9 cellular contexts compared by ENCODE assay signal in the genomic region with DNA sequence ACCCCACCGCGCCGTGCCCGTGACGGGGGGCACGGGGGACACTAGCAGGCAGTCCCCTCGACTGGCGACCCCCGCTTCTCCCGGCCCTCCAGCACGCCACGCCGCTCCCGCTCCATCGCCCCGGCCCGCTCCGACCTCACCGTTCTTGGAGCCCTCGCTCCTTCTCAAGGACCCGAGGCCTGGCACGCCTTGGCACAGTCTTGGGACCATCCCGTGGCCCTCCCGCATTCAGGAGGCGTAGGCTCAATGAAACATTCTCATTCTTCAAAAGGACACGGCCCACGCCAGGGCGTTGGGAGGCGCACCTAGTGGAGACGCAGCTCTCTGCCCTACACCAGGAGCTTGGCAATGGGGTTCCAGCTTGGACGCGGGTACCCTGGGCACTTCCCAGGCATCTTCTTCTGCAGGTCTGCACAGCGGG. TPM values are rescaled to one million over a fixed set of nuclear protein-coding genes. Genes with fewer than 3 reads are reported as not detected.
DNase-seq lines count a peak whose midpoint lies in the region; ATAC-seq and TF ChIP-seq lines count a peak whose summit lies in the region.
"Had no signal": no experiment of that assay in that cellular context is flagged by ENCODE, and none has a peak within 500 bp of the region (broad histone marks: within the 10 kb centered on the region; RNA-seq: fewer than 3 reads in every experiment).

No MANE protein-coding gene starts in this region.

- H3K4me2 ChIP-seq in neural cell (ENCODE audit: low read length) (no peak overlapping the region), PC-9 (no peak overlapping the region)

- no peaks in the 10 kb centered on the region for H3F3A ChIP-seq in neural cell (ENCODE audit: insufficient read depth, low read length, poor library complexity, severe bottlenecking)
- H3F3A ChIP-seq in PC-9 (ENCODE audit: insufficient read depth, low read depth): peaks cover 33% of the 10 kb centered on the region

- H4K20me1 ChIP-seq in neural cell (ENCODE audit: insufficient read depth) (no peaks in the 10 kb centered on the region), PC-9 (ENCODE audit: insufficient read depth) (peaks cover 11% of the 10 kb centered on the region)

- DNase-seq in C1 segment of cervical spinal cord (lab: John Stamatoyannopoulos, UW) (peak in 8 of 14 donors; percentile 17 to 69 (median 50)), HT-29 (ENCODE audit: low spot score) (peak; percentile 8), PC-9 (no peak), foreskin melanocyte (no peak), NCI-H2029 treated with DMSO at 0.1 percent for 48 hours (lab: John Stamatoyannopoulos, UW) (no peak), NAMALWA (ENCODE audit: low spot score) (no peak)
- no peak for DNase-seq in central memory CD8-positive, alpha-beta T cell (ENCODE audit: low spot score in 2 of 2)
- DNase-seq: stimulated activated CD4-positive, alpha-beta T cell treated with anti-CD3 and anti-CD28 coated beads, Interleukin-1b, Interleukin-23, amount 100 ng/mL, for 48 hours had no signal

- intact Hi-C loops in PC-9 (cut with micrococcal nuclease; ENCODE audit: unreplicated experiment): no loop called here

- TF ChIP-seq CTCF in neural cell (IDR thresholded peaks at IDR 0.05; ENCODE audit: poor library complexity, severe bottlenecking) (peak; percentile 19), PC-9 (conservative IDR thresholded peaks at IDR 0.05) (no peak)

- H3K79me2 ChIP-seq in neural cell (replicated peaks; ENCODE audit: insufficient read depth, low read length): peaks cover 18% of the 10 kb centered on the region
- no peaks in the 10 kb centered on the region for H3K79me2 ChIP-seq in PC-9 (ENCODE audit: low read depth)

- no peak for ATAC-seq in central memory CD8-positive, alpha-beta T cell (replicated peaks; ENCODE audit: extremely low read depth, poor library complexity, severe bottlenecking)

- CTCF ChIA-PET in PC-9 (lab: Charles Lee): no interaction called here

- no TSS peak for BruUV-seq in PC-9 (replicated peaks; lab: Mats Ljungman, UMichigan)

- H3K36me3 Mint-ChIP-seq in central memory CD8-positive, alpha-beta T cell (ENCODE audit: insufficient read depth): peaks cover 14% of the 10 kb centered on the region

- H3K9me2 ChIP-seq in neural cell (ENCODE audit: insufficient read depth, low read length) (no peaks in the 10 kb centered on the region), PC-9 (ENCODE audit: insufficient read depth) (no peaks in the 10 kb centered on the region)

- H2AFZ ChIP-seq in neural cell (ENCODE audit: low read depth, low read length): no peak overlapping the region
- H2AFZ ChIP-seq in PC-9: no peak overlapping the region

- H3K4me1 ChIP-seq in PC-9 (replicated peaks; ENCODE audit: insufficient read depth): no peaks in the 10 kb centered on the region

- H3K27ac ChIP-seq in neural cell (ENCODE audit: low read length) (no peak overlapping the region), PC-9 (no peak overlapping the region)

- no peaks in the 10 kb centered on the region for H3K9me3 Mint-ChIP-seq in central memory CD8-positive, alpha-beta T cell

- H3K4me3 ChIP-seq in neural cell (ENCODE audit: low read length) (peak overlapping the region; percentile 61), PC-9 (no peak overlapping the region)

- peak overlapping the region; percentile 76 for H3K4me3 Mint-ChIP-seq in central memory CD8-positive, alpha-beta T cell

- peaks cover 39% of the 10 kb centered on the region for H3K27me3 Mint-ChIP-seq in central memory CD8-positive, alpha-beta T cell

- H3K4me1 Mint-ChIP-seq in central memory CD8-positive, alpha-beta T cell: peaks cover 17% of the 10 kb centered on the region

- H3K9me3 ChIP-seq in neural cell (ENCODE audit: low read length) (no peaks in the 10 kb centered on the region), PC-9 (ENCODE audit: insufficient read depth, low read depth) (no peaks in the 10 kb centered on the region)

- H3K9ac ChIP-seq in neural cell (ENCODE audit: low read length): peak overlapping the region; percentile 49

- TF ChIP-seq RAD21 in neural cell (conservative IDR thresholded peaks at IDR 0.05): no peak

- no peaks in the 10 kb centered on the region for H3K27me3 ChIP-seq in neural cell (ENCODE audit: insufficient read depth, low read depth, low read length)
- no peaks in the 10 kb centered on the region for H3K27me3 ChIP-seq in PC-9 (ENCODE audit: insufficient read depth, low read depth)

- H3K36me3 ChIP-seq in neural cell (ENCODE audit: insufficient read depth, low read length): no peaks in the 10 kb centered on the region
- H3K36me3 ChIP-seq in PC-9 (ENCODE audit: low read depth): peaks cover 8% of the 10 kb centered on the region

- no peak overlapping the region for H3K27ac Mint-ChIP-seq in central memory CD8-positive, alpha-beta T cell (ENCODE audit: low read depth)

- TF ChIP-seq EP300 in neural cell (conservative IDR thresholded peaks at IDR 0.05; ENCODE audit: poor library complexity, severe bottlenecking): no peak

- POLR2A ChIA-PET in PC-9 (lab: Charles Lee; ENCODE audit: unreplicated experiment): interaction anchor here (0.6 kb wide), 1 partner anchor 325 kb away, joined by 4 read pairs; no protein-coding TSS in a partner anchor

TF ChIP-seq in neural cell, 6 proteins besides CTCF, POLR2A, EP300 and RAD21:
- no peak for TF ChIP-seq EZH2 (IDR thresholded peaks at IDR 0.05; ENCODE audit: borderline replicate concordance, insufficient read depth, low read length, poor library complexity, severe bottlenecking)
- TF ChIP-seq TAF1 (IDR thresholded peaks at IDR 0.05; ENCODE audit: low read depth): no peak
- TF ChIP-seq POLR2AphosphoS5 (IDR thresholded peaks at IDR 0.05): no peak
- TF ChIP-seq, protein P1, sequence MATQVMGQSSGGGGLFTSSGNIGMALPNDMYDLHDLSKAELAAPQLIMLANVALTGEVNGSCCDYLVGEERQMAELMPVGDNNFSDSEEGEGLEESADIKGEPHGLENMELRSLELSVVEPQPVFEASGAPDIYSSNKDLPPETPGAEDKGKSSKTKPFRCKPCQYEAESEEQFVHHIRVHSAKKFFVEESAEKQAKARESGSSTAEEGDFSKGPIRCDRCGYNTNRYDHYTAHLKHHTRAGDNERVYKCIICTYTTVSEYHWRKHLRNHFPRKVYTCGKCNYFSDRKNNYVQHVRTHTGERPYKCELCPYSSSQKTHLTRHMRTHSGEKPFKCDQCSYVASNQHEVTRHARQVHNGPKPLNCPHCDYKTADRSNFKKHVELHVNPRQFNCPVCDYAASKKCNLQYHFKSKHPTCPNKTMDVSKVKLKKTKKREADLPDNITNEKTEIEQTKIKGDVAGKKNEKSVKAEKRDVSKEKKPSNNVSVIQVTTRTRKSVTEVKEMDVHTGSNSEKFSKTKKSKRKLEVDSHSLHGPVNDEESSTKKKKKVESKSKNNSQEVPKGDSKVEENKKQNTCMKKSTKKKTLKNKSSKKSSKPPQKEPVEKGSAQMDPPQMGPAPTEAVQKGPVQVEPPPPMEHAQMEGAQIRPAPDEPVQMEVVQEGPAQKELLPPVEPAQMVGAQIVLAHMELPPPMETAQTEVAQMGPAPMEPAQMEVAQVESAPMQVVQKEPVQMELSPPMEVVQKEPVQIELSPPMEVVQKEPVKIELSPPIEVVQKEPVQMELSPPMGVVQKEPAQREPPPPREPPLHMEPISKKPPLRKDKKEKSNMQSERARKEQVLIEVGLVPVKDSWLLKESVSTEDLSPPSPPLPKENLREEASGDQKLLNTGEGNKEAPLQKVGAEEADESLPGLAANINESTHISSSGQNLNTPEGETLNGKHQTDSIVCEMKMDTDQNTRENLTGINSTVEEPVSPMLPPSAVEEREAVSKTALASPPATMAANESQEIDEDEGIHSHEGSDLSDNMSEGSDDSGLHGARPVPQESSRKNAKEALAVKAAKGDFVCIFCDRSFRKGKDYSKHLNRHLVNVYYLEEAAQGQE (IDR thresholded peaks at IDR 0.05; ENCODE audit: borderline replicate concordance): no peak
- no peak for TF ChIP-seq MXI1 (conservative IDR thresholded peaks at IDR 0.05; ENCODE audit: poor library complexity, severe bottlenecking)
- TF ChIP-seq SMC3 (conservative IDR thresholded peaks at IDR 0.05; ENCODE audit: poor library complexity): no peak

RNA-seq across cellular contexts. Expression of a gene that starts 0.5 kb away (rescaled TPM):
- not detected in 2 replicates for total RNA-seq in HT-29 (2014; rRNA removed; shearing (Covaris generic))
- 19.1 and 21.7 TPM in 2 replicates for polyA plus RNA-seq in neural cell
- 21.2 and 26.3 TPM in 2 replicates for polyA minus RNA-seq in neural cell
- total RNA-seq in PC-9 (2021): 2.7 and 4.9 TPM in 2 replicates

RNA-seq across cellular contexts. Expression of a gene that starts 22.8 kb away (rescaled TPM):
- total RNA-seq in HT-29 (2014; rRNA removed; shearing (Covaris generic)): 290 and 317 TPM in 2 replicates
- polyA plus RNA-seq in neural cell: 397 and 419 TPM in 2 replicates
- polyA minus RNA-seq in neural cell: 168 TPM in 2 replicates
- 190 and 221 TPM in 2 replicates for total RNA-seq in PC-9 (2021)

RNA-seq across cellular contexts. Expression of a gene that starts 23.1 kb away (rescaled TPM):
- 69.4 and 81.8 TPM in 2 replicates for total RNA-seq in HT-29 (2014; rRNA removed; shearing (Covaris generic))
- 90.7 and 122 TPM in 2 replicates for polyA plus RNA-seq in neural cell
- polyA minus RNA-seq in neural cell: 65.4 and 71.6 TPM in 2 replicates
- 41.2 and 46.3 TPM in 2 replicates for total RNA-seq in PC-9 (2021)

RNA-seq across cellular contexts. Expression of a gene that starts 44.6 kb away (rescaled TPM):
- total RNA-seq in HT-29 (2014; rRNA removed; shearing (Covaris generic)): 6.9 and 7.5 TPM in 2 replicates
- 83.6 and 87.7 TPM in 2 replicates for polyA plus RNA-seq in neural cell
- 26.2 and 33.8 TPM in 2 replicates for polyA minus RNA-seq in neural cell
- 55.7 and 62.5 TPM in 2 replicates for total RNA-seq in PC-9 (2021)

Comparison
In these comparisons a context has a peak if more than half of its experiments do, and no peak if none do; other contexts are left out.
1. DNase-seq: peak in C1 segment of cervical spinal cord (8 of 14) and HT-29 (single experiment); none in central memory CD8-positive, alpha-beta T cell (0 of 2), PC-9 (0 of 2), foreskin melanocyte (single experiment), NCI-H2029 treated with DMSO at 0.1 percent for 48 hours (single experiment) and NAMALWA (single experiment).